14 cellular contexts compared by ENCODE assay signal in the genomic region with DNA sequence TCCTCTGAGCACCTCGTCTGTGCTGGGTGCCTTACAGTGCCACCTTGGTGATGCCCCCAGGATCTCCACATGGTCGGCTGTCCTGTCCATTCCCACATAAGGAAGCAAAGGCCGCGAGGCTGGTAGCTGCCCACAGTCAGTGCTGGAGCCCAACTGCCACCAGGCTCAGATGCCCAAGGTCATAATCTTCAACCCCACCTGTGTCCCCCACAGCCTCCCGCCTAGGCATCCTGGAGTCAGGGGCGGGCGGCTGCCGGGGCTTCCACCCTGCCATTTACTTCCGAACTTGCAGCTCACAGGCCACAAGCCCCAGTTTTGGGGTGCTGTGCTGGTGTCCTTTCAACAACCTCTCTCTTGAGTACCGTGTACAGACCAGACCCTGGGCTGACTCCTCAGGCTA.
"Had no signal": no experiment of that assay in that cellular context is flagged by ENCODE, and none has a peak within 500 bp of the region (broad histone marks: within the 10 kb centered on the region; RNA-seq: fewer than 3 reads in every experiment).

No MANE protein-coding gene starts in this region.

- H3K4me3 ChIP-seq: lung had no signal

- H3K36me3 Mint-ChIP-seq: activated naive CD4-positive, alpha-beta T cell treated with anti-CD3 and anti-CD28 coated beads, Interleukin-2, amount 50 U/mL, for 72 hours; naive thymus-derived CD4-positive, alpha-beta T cell had no signal

- H3K9me3 Mint-ChIP-seq: activated naive CD4-positive, alpha-beta T cell treated with anti-CD3 and anti-CD28 coated beads, Interleukin-2, amount 50 U/mL, for 72 hours; activated T-cell treated with anti-CD3 and anti-CD28 coated beads, Interleukin-2, amount 50 U/mL, for 24 hours; naive thymus-derived CD4-positive, alpha-beta T cell; stimulated activated memory B cell treated with anti-CD40 and anti-IgM and Interleukin-4, amounts not matched to agents 10 μg/mL and 1 μg/mL and 100 μg/mL, for 72 hours; T-helper 1 cell treated with Interleukin-12 subunit alpha and Interleukin-12 subunit beta and Interleukin-4 antibody, amounts not matched to agents 30 μg/mL and 1 μg/mL, for 36 hours had no signal

- H3K27ac ChIP-seq: brain microvascular endothelial cell had no signal

- H3K4me3 Mint-ChIP-seq: activated T-cell treated with anti-CD3 and anti-CD28 coated beads, Interleukin-2, amount 50 U/mL, for 24 hours; naive thymus-derived CD4-positive, alpha-beta T cell; stimulated activated memory B cell treated with anti-CD40 and anti-IgM and Interleukin-4, amounts not matched to agents 10 μg/mL and 1 μg/mL and 100 μg/mL, for 72 hours; T-helper 1 cell treated with Interleukin-12 subunit alpha and Interleukin-12 subunit beta and Interleukin-4 antibody, amounts not matched to agents 30 μg/mL and 1 μg/mL, for 36 hours had no signal

- H3K27me3 Mint-ChIP-seq: activated T-cell treated with anti-CD3 and anti-CD28 coated beads, Interleukin-2, amount 50 U/mL, for 24 hours; naive thymus-derived CD4-positive, alpha-beta T cell; stimulated activated memory B cell treated with anti-CD40 and anti-IgM and Interleukin-4, amounts not matched to agents 10 μg/mL and 1 μg/mL and 100 μg/mL, for 72 hours had no signal

- H3K36me3 ChIP-seq: brain microvascular endothelial cell had no signal

- H3K27ac Mint-ChIP-seq: activated T-cell treated with anti-CD3 and anti-CD28 coated beads, Interleukin-2, amount 50 U/mL, for 24 hours; naive thymus-derived CD4-positive, alpha-beta T cell; stimulated activated memory B cell treated with anti-CD40 and anti-IgM and Interleukin-4, amounts not matched to agents 10 μg/mL and 1 μg/mL and 100 μg/mL, for 72 hours; T-helper 1 cell treated with Interleukin-12 subunit alpha and Interleukin-12 subunit beta and Interleukin-4 antibody, amounts not matched to agents 30 μg/mL and 1 μg/mL, for 36 hours had no signal

- DNase-seq: activated CD4-positive, alpha-beta T cell treated with anti-CD3 and anti-CD28 coated beads, Interleukin-2, amount 50 U/mL, for 4 hours; activated CD4-positive, CD25-positive, alpha-beta regulatory T cell; activated effector memory CD4-positive, alpha-beta T cell treated with anti-CD3 and anti-CD28 coated beads, Interleukin-2, amount 50 U/mL, for 16 hours; activated T-cell treated with anti-CD3 and anti-CD28 coated beads, Interleukin-2, amount 50 U/mL, for 24 hours; amniotic stem cell; brain microvascular endothelial cell; naive thymus-derived CD4-positive, alpha-beta T cell; Right ventricle myocardium superior; substantia nigra had no signal

- ATAC-seq: activated naive CD4-positive, alpha-beta T cell treated with anti-CD3 and anti-CD28 coated beads, Interleukin-2, amount 50 U/mL, for 72 hours; naive thymus-derived CD4-positive, alpha-beta T cell; SK-N-SH treated with all-trans-retinoic acid at 6 μM for 48 hours; stimulated activated memory B cell treated with anti-CD40 and anti-IgM and Interleukin-4, amounts not matched to agents 10 μg/mL and 1 μg/mL and 100 μg/mL, for 72 hours had no signal
